Comparison of ENCODE assay signal across 2 cellular contexts in genomic region chr13:20654156-20654555, GRCh38.
TF ChIP-seq lines count a peak whose summit lies in the region.

No MANE protein-coding gene starts in this region.

TF ChIP-seq in SK-N-SH, 30 proteins besides CTCF, POLR2A, EP300 and RAD21:
- TF ChIP-seq RCOR1 (IDR thresholded peaks at IDR 0.05; ENCODE audit: low read length) (no peak), USF1 (IDR thresholded peaks at IDR 0.05; ENCODE audit: borderline replicate concordance, low read depth) (no peak), MEF2A (IDR thresholded peaks at IDR 0.05; ENCODE audit: borderline replicate concordance, low read depth) (no peak), GATA2 (CRISPR knock-in tag; IDR thresholded peaks at IDR 0.05) (no peak), ELF1 (IDR thresholded peaks at IDR 0.05) (no peak), TEAD4 (IDR thresholded peaks at IDR 0.05; ENCODE audit: borderline replicate concordance, insufficient read depth) (no peak), EZH2phosphoT487 (IDR thresholded peaks at IDR 0.05; ENCODE audit: borderline replicate concordance, low read depth) (no peak), CHD2 (IDR thresholded peaks at IDR 0.05; ENCODE audit: low read length, partially characterized antibody) (no peak), NFIC (IDR thresholded peaks at IDR 0.05; ENCODE audit: borderline replicate concordance) (no peak), NRF1 (IDR thresholded peaks at IDR 0.05; ENCODE audit: low read depth, low read length) (no peak), MXI1 (IDR thresholded peaks at IDR 0.05; ENCODE audit: low read depth, low read length) (no peak), REST (IDR thresholded peaks at IDR 0.05; ENCODE audit: low read depth, low read length) (no peak)
- TF ChIP-seq, protein P1, sequence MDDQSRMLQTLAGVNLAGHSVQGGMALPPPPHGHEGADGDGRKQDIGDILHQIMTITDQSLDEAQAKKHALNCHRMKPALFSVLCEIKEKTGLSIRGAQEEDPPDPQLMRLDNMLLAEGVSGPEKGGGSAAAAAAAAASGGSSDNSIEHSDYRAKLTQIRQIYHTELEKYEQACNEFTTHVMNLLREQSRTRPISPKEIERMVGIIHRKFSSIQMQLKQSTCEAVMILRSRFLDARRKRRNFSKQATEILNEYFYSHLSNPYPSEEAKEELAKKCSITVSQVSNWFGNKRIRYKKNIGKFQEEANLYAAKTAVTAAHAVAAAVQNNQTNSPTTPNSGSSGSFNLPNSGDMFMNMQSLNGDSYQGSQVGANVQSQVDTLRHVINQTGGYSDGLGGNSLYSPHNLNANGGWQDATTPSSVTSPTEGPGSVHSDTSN (IDR thresholded peaks at IDR 0.05): no peak
- TF ChIP-seq, protein P2, sequence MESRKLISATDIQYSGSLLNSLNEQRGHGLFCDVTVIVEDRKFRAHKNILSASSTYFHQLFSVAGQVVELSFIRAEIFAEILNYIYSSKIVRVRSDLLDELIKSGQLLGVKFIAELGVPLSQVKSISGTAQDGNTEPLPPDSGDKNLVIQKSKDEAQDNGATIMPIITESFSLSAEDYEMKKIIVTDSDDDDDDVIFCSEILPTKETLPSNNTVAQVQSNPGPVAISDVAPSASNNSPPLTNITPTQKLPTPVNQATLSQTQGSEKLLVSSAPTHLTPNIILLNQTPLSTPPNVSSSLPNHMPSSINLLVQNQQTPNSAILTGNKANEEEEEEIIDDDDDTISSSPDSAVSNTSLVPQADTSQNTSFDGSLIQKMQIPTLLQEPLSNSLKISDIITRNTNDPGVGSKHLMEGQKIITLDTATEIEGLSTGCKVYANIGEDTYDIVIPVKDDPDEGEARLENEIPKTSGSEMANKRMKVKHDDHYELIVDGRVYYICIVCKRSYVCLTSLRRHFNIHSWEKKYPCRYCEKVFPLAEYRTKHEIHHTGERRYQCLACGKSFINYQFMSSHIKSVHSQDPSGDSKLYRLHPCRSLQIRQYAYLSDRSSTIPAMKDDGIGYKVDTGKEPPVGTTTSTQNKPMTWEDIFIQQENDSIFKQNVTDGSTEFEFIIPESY (IDR thresholded peaks at IDR 0.05; ENCODE audit: borderline replicate concordance, low read depth): no peak

TF ChIP-seq in SK-N-SH treated with all-trans-retinoic acid at 6 μM for 48 hours, 23 proteins besides CTCF, POLR2A, EP300 and RAD21:
- TF ChIP-seq SNAI2 (CRISPR knock-in tag; IDR thresholded peaks at IDR 0.05) (no peak), BACH2 (CRISPR knock-in tag; IDR thresholded peaks at IDR 0.05; ENCODE audit: borderline replicate concordance) (no peak), ZNF565 (CRISPR knock-in tag; conservative IDR thresholded peaks at IDR 0.05; ENCODE audit: low read depth) (no peak), CSDC2 (CRISPR knock-in tag; IDR thresholded peaks at IDR 0.05) (no peak), ISL1 (CRISPR knock-in tag; IDR thresholded peaks at IDR 0.05) (no peak), TOX (CRISPR knock-in tag; IDR thresholded peaks at IDR 0.05; ENCODE audit: borderline replicate concordance) (no peak), ZFP3 (CRISPR knock-in tag; IDR thresholded peaks at IDR 0.05) (no peak), ZFP30 (CRISPR knock-in tag; IDR thresholded peaks at IDR 0.05) (no peak)
- TF ChIP-seq, protein P3, sequence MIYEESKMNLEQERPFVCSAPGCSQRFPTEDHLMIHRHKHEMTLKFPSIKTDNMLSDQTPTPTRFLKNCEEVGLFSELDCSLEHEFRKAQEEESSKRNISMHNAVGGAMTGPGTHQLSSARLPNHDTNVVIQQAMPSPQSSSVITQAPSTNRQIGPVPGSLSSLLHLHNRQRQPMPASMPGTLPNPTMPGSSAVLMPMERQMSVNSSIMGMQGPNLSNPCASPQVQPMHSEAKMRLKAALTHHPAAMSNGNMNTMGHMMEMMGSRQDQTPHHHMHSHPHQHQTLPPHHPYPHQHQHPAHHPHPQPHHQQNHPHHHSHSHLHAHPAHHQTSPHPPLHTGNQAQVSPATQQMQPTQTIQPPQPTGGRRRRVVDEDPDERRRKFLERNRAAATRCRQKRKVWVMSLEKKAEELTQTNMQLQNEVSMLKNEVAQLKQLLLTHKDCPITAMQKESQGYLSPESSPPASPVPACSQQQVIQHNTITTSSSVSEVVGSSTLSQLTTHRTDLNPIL (CRISPR knock-in tag; IDR thresholded peaks at IDR 0.05; ENCODE audit: low read depth): no peak
- TF ChIP-seq, protein P4, sequence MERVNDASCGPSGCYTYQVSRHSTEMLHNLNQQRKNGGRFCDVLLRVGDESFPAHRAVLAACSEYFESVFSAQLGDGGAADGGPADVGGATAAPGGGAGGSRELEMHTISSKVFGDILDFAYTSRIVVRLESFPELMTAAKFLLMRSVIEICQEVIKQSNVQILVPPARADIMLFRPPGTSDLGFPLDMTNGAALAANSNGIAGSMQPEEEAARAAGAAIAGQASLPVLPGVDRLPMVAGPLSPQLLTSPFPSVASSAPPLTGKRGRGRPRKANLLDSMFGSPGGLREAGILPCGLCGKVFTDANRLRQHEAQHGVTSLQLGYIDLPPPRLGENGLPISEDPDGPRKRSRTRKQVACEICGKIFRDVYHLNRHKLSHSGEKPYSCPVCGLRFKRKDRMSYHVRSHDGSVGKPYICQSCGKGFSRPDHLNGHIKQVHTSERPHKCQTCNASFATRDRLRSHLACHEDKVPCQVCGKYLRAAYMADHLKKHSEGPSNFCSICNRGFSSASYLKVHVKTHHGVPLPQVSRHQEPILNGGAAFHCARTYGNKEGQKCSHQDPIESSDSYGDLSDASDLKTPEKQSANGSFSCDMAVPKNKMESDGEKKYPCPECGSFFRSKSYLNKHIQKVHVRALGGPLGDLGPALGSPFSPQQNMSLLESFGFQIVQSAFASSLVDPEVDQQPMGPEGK (CRISPR knock-in tag; IDR thresholded peaks at IDR 0.05; ENCODE audit: borderline replicate concordance): no peak
